8 cellular contexts compared by ENCODE assay signal in the genomic region with DNA sequence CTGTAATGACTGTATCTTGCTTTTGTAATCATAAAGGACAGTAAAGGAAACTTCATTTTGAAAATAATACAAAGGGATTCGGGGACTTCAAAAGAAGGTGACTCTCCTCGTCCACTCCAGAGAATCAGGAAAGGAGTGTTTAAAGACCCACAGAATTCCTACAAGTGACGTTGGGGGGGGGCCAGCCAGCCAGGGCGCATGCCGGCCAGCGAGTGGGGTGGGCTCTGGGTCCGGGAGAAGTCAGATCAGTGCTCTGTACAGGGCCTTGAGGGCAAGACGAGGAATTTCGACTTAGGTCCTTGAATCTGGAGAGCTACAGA. TPM values are rescaled to one million over a fixed set of nuclear protein-coding genes. Genes with fewer than 3 reads are reported as not detected.
A peak's percentile ranks its signal among the peaks of the same experiment; 100 is the strongest.
DNase-seq lines count a peak whose midpoint lies in the region; ATAC-seq and TF ChIP-seq lines count a peak whose summit lies in the region.

No MANE protein-coding gene starts in this region.

- CTCF ChIA-PET in activated B cell treated with CpG ODN at 0.5 μM for 24 hours (lab: Charles Lee), result interaction anchor here (1.0 to 1.2 kb wide), 2 partner anchors 80 to 85 kb away, joined by 3 to 4 read pairs; no protein-coding TSS in a partner anchor

- H3K27ac ChIP-seq in skeletal muscle tissue (ENCODE audit: low read depth, low read length), result peak overlapping the region; percentile 62

- ATAC-seq in activated B cell treated with CpG ODN at 0.5 μM for 24 hours (ENCODE audit: low read depth) (no peak), HG02852 (IDR thresholded peaks at IDR 0.05; ENCODE audit: unreplicated experiment) (no peak)

- H3K36me3 Mint-ChIP-seq in activated B cell treated with CpG ODN at 0.5 μM for 24 hours (ENCODE audit: low read depth) (no peaks in the 10 kb centered on the region), glutamatergic neuron (ENCODE audit: unreplicated experiment) (peaks cover 7% of the 10 kb centered on the region)

- no peak overlapping the region for H3K4me3 ChIP-seq in skeletal muscle tissue (ENCODE audit: low read length in 3 of 3)

- H3K9ac ChIP-seq in ES-I3 (ENCODE audit: low read depth, low read length) (peak overlapping the region; percentile 51), skeletal muscle tissue (ENCODE audit: low read depth in 1 of 3, low read length in 3 of 3) (peak overlapping the region in 2 of 3 donors; percentile 46 to 79)

- H3K4me1 ChIP-seq in ES-I3 (ENCODE audit: insufficient read depth, low read length) (peaks cover 47% of the 10 kb centered on the region), skeletal muscle tissue (ENCODE audit: control insufficient read depth in 3 of 3, insufficient read depth in 3 of 3, low read length in 3 of 3) (peaks cover 31 to 43% (median 39%) of the 10 kb centered on the region in 3 donors)

- POLR2A ChIA-PET in activated B cell treated with CpG ODN at 0.5 μM for 24 hours (lab: Charles Lee), result no interaction called here

- H3K27ac Mint-ChIP-seq in activated B cell treated with CpG ODN at 0.5 μM for 24 hours (no peak overlapping the region), glutamatergic neuron (ENCODE audit: unreplicated experiment) (peak overlapping the region; percentile 57)

- H3K36me3 ChIP-seq in ES-I3 (ENCODE audit: insufficient read depth, low read length), result no peaks in the 10 kb centered on the region
- H3K36me3 ChIP-seq in skeletal muscle tissue (ENCODE audit: control insufficient read depth in 3 of 3, insufficient read depth in 3 of 3, low read length in 3 of 3), result no peaks in the 10 kb centered on the region

- DNase-seq in activated B cell treated with CpG ODN at 0.5 μM for 24 hours (no peak), glutamatergic neuron (no peak), superior temporal gyrus (ENCODE audit: extremely low spot score) (no peak), GM03348 (ENCODE audit: low spot score) (no peak), NCI-H2227 treated with DMSO at 0.1 percent for 48 hours (lab: John Stamatoyannopoulos, UW) (no peak)

- H3K4me3 Mint-ChIP-seq in activated B cell treated with CpG ODN at 0.5 μM for 24 hours (peak overlapping the region; percentile 72), glutamatergic neuron (ENCODE audit: unreplicated experiment) (peak overlapping the region; percentile 79)

- peaks cover 36% of the 10 kb centered on the region for H3K27me3 Mint-ChIP-seq in activated B cell treated with CpG ODN at 0.5 μM for 24 hours
- peaks cover 31% of the 10 kb centered on the region for H3K27me3 Mint-ChIP-seq in glutamatergic neuron (ENCODE audit: unreplicated experiment)

- TF ChIP-seq CTCF in activated B cell treated with CpG ODN at 0.5 μM for 24 hours (IDR thresholded peaks at IDR 0.05) (no peak), glutamatergic neuron (IDR thresholded peaks at IDR 0.05; ENCODE audit: partially characterized antibody, unreplicated experiment) (no peak)

- peaks cover 3 to 12% (median 5%) of the 10 kb centered on the region in 3 donors for H3K27me3 ChIP-seq in skeletal muscle tissue (ENCODE audit: control insufficient read depth in 3 of 3, insufficient read depth in 3 of 3, low read length in 3 of 3)

- H3K9me3 ChIP-seq in ES-I3 (ENCODE audit: control insufficient read depth, insufficient read depth, low read length), result no peaks in the 10 kb centered on the region
- H3K9me3 ChIP-seq in skeletal muscle tissue (ENCODE audit: control insufficient read depth in 3 of 3, low read length in 3 of 3), result no peaks in the 10 kb centered on the region

- H3K4me1 Mint-ChIP-seq in activated B cell treated with CpG ODN at 0.5 μM for 24 hours (peaks cover 37% of the 10 kb centered on the region), glutamatergic neuron (ENCODE audit: low read depth, unreplicated experiment) (peaks cover 30% of the 10 kb centered on the region)

- H3K9me3 Mint-ChIP-seq in activated B cell treated with CpG ODN at 0.5 μM for 24 hours, result no peaks in the 10 kb centered on the region
- peaks cover 20% of the 10 kb centered on the region for H3K9me3 Mint-ChIP-seq in glutamatergic neuron (ENCODE audit: unreplicated experiment)

- intact Hi-C loops in activated B cell treated with CpG ODN at 0.5 μM for 24 hours (cut with micrococcal nuclease), result loop anchor here (5.0 kb wide), 1 partner anchor 33 kb away; no protein-coding TSS in a partner anchor

RNA-seq across cellular contexts. Expression of gene CD9, which starts 1.0 kb away (rescaled TPM):
- total RNA-seq in activated B cell treated with CpG ODN at 0.5 μM for 24 hours (1.6 and 2.5 TPM in 2 replicates), glutamatergic neuron (ENCODE audit: unreplicated experiment) (17.6 TPM), skeletal muscle tissue (62.6 TPM)
